In genomic region chr16:20903116-20903888, GRCh38 we compare ENCODE assay signal across 12 cellular contexts. TPM values are rescaled to one million over a fixed set of nuclear protein-coding genes. Genes with fewer than 3 reads are reported as not detected.
DNase-seq lines count a peak whose midpoint lies in the region; TF ChIP-seq lines count a peak whose summit lies in the region.
"Had no signal": no experiment of that assay in that cellular context is flagged by ENCODE, and none has a peak within 500 bp of the region (broad histone marks: within the 10 kb centered on the region; RNA-seq: fewer than 3 reads in every experiment).

No MANE protein-coding gene starts in this region.

- TF ChIP-seq CTCF in DOHH2 (IDR thresholded peaks at IDR 0.05; ENCODE audit: low read depth, low read length, poor library complexity, severe bottlenecking), result no peak
- TF ChIP-seq CTCF in OCI-LY3 (IDR thresholded peaks at IDR 0.05; ENCODE audit: low read depth, low read length), result no peak
- no peak for TF ChIP-seq CTCF in dorsolateral prefrontal cortex (IDR thresholded peaks at IDR 0.05 in 54 of 56, conservative IDR thresholded peaks at IDR 0.05 in 2 of 56; ENCODE audit: low read depth in 1 of 56, partially characterized antibody in 56 of 56)
- TF ChIP-seq CTCF in sigmoid colon (IDR thresholded peaks at IDR 0.05), result no peak

- H3K9me2 ChIP-seq in DOHH2 (replicated peaks; ENCODE audit: control insufficient read depth, low read length), result no peaks in the 10 kb centered on the region

- H3K4me2 ChIP-seq in DOHH2 (ENCODE audit: low read length), result peak overlapping the region; percentile 82
- peak overlapping the region; percentile 91 for H3K4me2 ChIP-seq in OCI-LY3 (ENCODE audit: low read length)

- peaks cover 9% of the 10 kb centered on the region for H3F3A ChIP-seq in DOHH2 (ENCODE audit: control insufficient read depth, insufficient read depth)

- H3K9ac ChIP-seq in OCI-LY3 (ENCODE audit: low read length), result peak overlapping the region; percentile 12; the same call in 1 of the 2 replicates

- peak overlapping the region; percentile 49 for H3K4me3 ChIP-seq in DOHH2 (ENCODE audit: low read length)
- H3K4me3 ChIP-seq in OCI-LY3 (ENCODE audit: low read length), result peak overlapping the region; percentile 66; the same call in 1 of the 2 replicates
- peak overlapping the region in 6 of 59 donors; percentile 3 to 98 (median 88) for H3K4me3 ChIP-seq in dorsolateral prefrontal cortex
- no peak overlapping the region for H3K4me3 ChIP-seq in sigmoid colon
- H3K4me3 ChIP-seq: SJSA1 had no signal

- intact Hi-C loops in dorsolateral prefrontal cortex (cut with DNase I), result loop anchor here in 1 of 2 donors (5.0 to 10.0 kb wide), 2 partner anchors 96 to 1349 kb away; partner anchors contain the start of genes ERI2, REXO5 and VPS35L
- intact Hi-C loops in sigmoid colon (cut with DNase I), result loop anchor here (5.0 to 10.0 kb wide), 2 partner anchors 99 to 254 kb away; partner anchors contain the start of genes ERI2, LDAF1 and REXO5

- H4K20me1 ChIP-seq in DOHH2 (ENCODE audit: control insufficient read depth, insufficient read depth, low read depth, low read length), result peaks cover 11% of the 10 kb centered on the region; the same call in 1 of the 2 replicates
- peaks cover 60% of the 10 kb centered on the region for H4K20me1 ChIP-seq in OCI-LY3 (ENCODE audit: insufficient read depth, low read length)

- DNase-seq in dorsolateral prefrontal cortex, result no peak
- DNase-seq in sigmoid colon, result no peak
- no peak for DNase-seq in Kasumi-1 (lab: John Stamatoyannopoulos, UW)
- no peak for DNase-seq in GOT3 (lab: John Stamatoyannopoulos, UW)
- no peak for DNase-seq in NCI-H1930 (lab: John Stamatoyannopoulos, UW)
- no peak for DNase-seq in T-helper 9 cell
- DNase-seq: H7, KG1, small intestine had no signal

- H3K9me3 ChIP-seq in DOHH2 (ENCODE audit: control insufficient read depth, insufficient read depth, low read length), result no peaks in the 10 kb centered on the region
- no peaks in the 10 kb centered on the region for H3K9me3 ChIP-seq in OCI-LY3 (ENCODE audit: insufficient read depth, low read length)
- H3K9me3 ChIP-seq in sigmoid colon, result no peaks in the 10 kb centered on the region
- H3K9me3 ChIP-seq: SJSA1 had no signal

- H3K27ac ChIP-seq in DOHH2 (ENCODE audit: low read depth, low read length) (no peak overlapping the region), OCI-LY3 (ENCODE audit: low read length) (no peak overlapping the region), dorsolateral prefrontal cortex (peak overlapping the region in 44 of 59 donors; percentile 4 to 99 (median 62)), sigmoid colon (peak overlapping the region; percentile 75 to 99 (median 97))

- H3K36me3 ChIP-seq in DOHH2 (ENCODE audit: control insufficient read depth, low read length) (peaks cover 17% of the 10 kb centered on the region), OCI-LY3 (replicated peaks; ENCODE audit: low read depth, low read length) (peaks cover 21% of the 10 kb centered on the region), sigmoid colon (no peaks in the 10 kb centered on the region)

- H2AFZ ChIP-seq in OCI-LY3 (ENCODE audit: low read depth, low read length), result no peak overlapping the region

- 85 to 88% methylated on average over 5 of the region's 5 CpGs for WGBS in sigmoid colon, 2 donors

- H3K79me2 ChIP-seq in DOHH2 (ENCODE audit: control insufficient read depth, low read length) (peaks cover 72% of the 10 kb centered on the region), OCI-LY3 (ENCODE audit: low read length) (peaks cover 42% of the 10 kb centered on the region)

- no peak for TF ChIP-seq POLR2A in sigmoid colon (IDR thresholded peaks at IDR 0.05)

- no peak for TF ChIP-seq EP300 in sigmoid colon (IDR thresholded peaks at IDR 0.05)

- H3K27me3 ChIP-seq in DOHH2 (ENCODE audit: control insufficient read depth, low read length), result no peaks in the 10 kb centered on the region
- H3K27me3 ChIP-seq in OCI-LY3 (ENCODE audit: low read depth, low read length), result peaks cover 31% of the 10 kb centered on the region
- no peaks in the 10 kb centered on the region for H3K27me3 ChIP-seq in dorsolateral prefrontal cortex
- no peaks in the 10 kb centered on the region for H3K27me3 ChIP-seq in sigmoid colon
- H3K27me3 ChIP-seq: SJSA1 had no signal

- H3K4me1 ChIP-seq in DOHH2 (ENCODE audit: control insufficient read depth, low read length), result peaks cover 47% of the 10 kb centered on the region
- peaks cover 38% of the 10 kb centered on the region for H3K4me1 ChIP-seq in OCI-LY3 (ENCODE audit: low read length)
- peaks cover 0 to 81% (median 77%) of the 10 kb centered on the region in 4 donors for H3K4me1 ChIP-seq in sigmoid colon

RNA-seq across cellular contexts. Expression of gene LYRM1, which starts 2.7 kb away (rescaled TPM):
- total RNA-seq in dorsolateral prefrontal cortex (10 to 100 TPM; 15.4 to 38.4 (median 24.8) TPM), sigmoid colon (10 to 100 TPM; 38.5 to 85.6 (median 53.4) TPM)
- polyA plus RNA-seq in sigmoid colon, result 10 to 100 TPM; 31.2 to 43.7 (median 34.8) TPM

RNA-seq across cellular contexts. Expression of gene DCUN1D3, which starts 3.1 kb away (rescaled TPM):
- 10 to 100 TPM in 119 of 120 experiments, 1 to 10 TPM in 1; 9.7 to 23.3 (median 14.8) TPM for total RNA-seq in dorsolateral prefrontal cortex
- 10 to 100 TPM; 10.8 to 21.6 (median 16.2) TPM for total RNA-seq in sigmoid colon
- 1 to 10 TPM; 3.0 to 5.0 (median 3.9) TPM for polyA plus RNA-seq in sigmoid colon

Comparison
In these comparisons a context has a peak if more than half of its experiments do, and no peak if none do; other contexts are left out.
1. H3K27ac ChIP-seq: peak in dorsolateral prefrontal cortex (44 of 59) and sigmoid colon (4 of 4); none in DOHH2 (single experiment) and OCI-LY3 (single experiment).
2. H3K4me3 ChIP-seq: peak in DOHH2 (single experiment) and OCI-LY3 (single experiment); none in sigmoid colon (0 of 4).